In the genomic region with DNA sequence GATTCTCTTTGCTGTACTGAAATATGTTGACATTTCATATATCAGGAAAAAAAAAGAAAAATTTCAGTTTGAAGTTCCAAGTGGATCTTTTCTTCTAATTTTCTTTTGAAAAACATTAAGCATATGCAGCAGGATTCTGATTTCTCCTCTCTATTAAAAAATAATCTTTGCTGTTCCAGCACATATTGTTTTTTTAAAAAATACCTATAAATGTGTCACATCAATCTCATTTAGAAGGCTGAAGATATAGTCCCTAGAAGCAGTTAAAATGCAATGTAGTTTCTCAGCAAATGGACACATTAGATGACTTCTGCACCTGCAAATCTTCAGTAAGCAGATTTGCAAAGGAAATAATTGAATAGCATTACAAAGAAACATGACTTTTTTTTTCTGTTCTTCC, we compare ENCODE assay signal across 26 cellular contexts.
"Had no signal": no experiment of that assay in that cellular context is flagged by ENCODE, and none has a peak within 500 bp of the region (broad histone marks: within the 10 kb centered on the region; RNA-seq: fewer than 3 reads in every experiment).

No MANE protein-coding gene starts in this region.

- H3K4me3 ChIP-seq: neural progenitor cell, ovary, psoas muscle, right lobe of liver, sigmoid colon, stomach, thoracic aorta, thyroid gland, tibial nerve, upper lobe of left lung, vagina had no signal

- ATAC-seq: natural killer cell; right cardiac atrium; right lobe of liver; stimulated activated effector memory CD8-positive, alpha-beta T cell treated with anti-CD3 and anti-CD28 coated beads, Interleukin-12 subunit alpha, Interleukin-12 subunit beta, amount 100 ng/mL, for 72 hours; stimulated activated naive B cell treated with anti-CD40 and anti-IgM and Interleukin-4, amounts not matched to agents 10 μg/mL and 1 μg/mL and 100 μg/mL, for 72 hours had no signal

- H3K27me3 ChIP-seq: neural progenitor cell, ovary, right lobe of liver, sigmoid colon, stomach, thyroid gland, tibial nerve, upper lobe of left lung, vagina had no signal

- FAIRE-seq: small intestine, urothelium cell line had no signal

- DNase-seq: natural killer cell; occipital lobe; ovary; posterior cingulate gyrus; psoas muscle; right cardiac atrium; right lobe of liver; sigmoid colon; small intestine; stimulated activated CD4-positive, alpha-beta T cell treated with anti-CD3 and anti-CD28 coated beads, Interleukin-15, amount 100 ng/mL, for 24 hours; stimulated activated CD4-positive, alpha-beta T cell treated with anti-CD3 and anti-CD28 coated beads, Interleukin-2, amount 100 ng/mL, for 24 hours; stimulated activated CD4-positive, alpha-beta T cell treated with anti-CD3 and anti-CD28 coated beads, Interleukin-2, amount 100 ng/mL, for 48 hours; stimulated activated CD4-positive, alpha-beta T cell treated with anti-CD3 and anti-CD28 coated beads, Interleukin-4, amount 100 ng/mL, for 24 hours; stimulated activated naive B cell treated with anti-CD40 and anti-IgM and Interleukin-4, amounts not matched to agents 10 μg/mL and 1 μg/mL and 100 μg/mL, for 72 hours; stimulated activated naive CD4-positive, alpha-beta T cell treated with Interleukin-2 at 50 U/mL for 16 hours; stomach; thyroid gland; trophoblast cell; upper lobe of left lung had no signal

- H3K4me2 ChIP-seq: neural progenitor cell had no signal

- H3K9me3 ChIP-seq: ovary, psoas muscle, right lobe of liver, sigmoid colon, stomach, thoracic aorta, thyroid gland, tibial nerve, upper lobe of left lung, vagina had no signal

- H3K36me3 ChIP-seq: neural progenitor cell, ovary, right lobe of liver, sigmoid colon, stomach, thoracic aorta, thyroid gland, tibial nerve, upper lobe of left lung, vagina had no signal

- H3K79me2 ChIP-seq: parathyroid adenoma had no signal

- H3K27ac ChIP-seq: neural progenitor cell, ovary, parathyroid adenoma, psoas muscle, right lobe of liver, sigmoid colon, stomach, thoracic aorta, thyroid gland, tibial nerve, upper lobe of left lung, vagina had no signal

- H3K9ac ChIP-seq: neural progenitor cell, parathyroid adenoma had no signal

- H2AFZ ChIP-seq: neural progenitor cell, parathyroid adenoma had no signal

- H3K4me1 ChIP-seq: parathyroid adenoma, right lobe of liver, sigmoid colon, stomach, thyroid gland, tibial nerve, upper lobe of left lung, vagina had no signal
